Comparison of ENCODE assay signal across 23 cellular contexts in the genomic region with DNA sequence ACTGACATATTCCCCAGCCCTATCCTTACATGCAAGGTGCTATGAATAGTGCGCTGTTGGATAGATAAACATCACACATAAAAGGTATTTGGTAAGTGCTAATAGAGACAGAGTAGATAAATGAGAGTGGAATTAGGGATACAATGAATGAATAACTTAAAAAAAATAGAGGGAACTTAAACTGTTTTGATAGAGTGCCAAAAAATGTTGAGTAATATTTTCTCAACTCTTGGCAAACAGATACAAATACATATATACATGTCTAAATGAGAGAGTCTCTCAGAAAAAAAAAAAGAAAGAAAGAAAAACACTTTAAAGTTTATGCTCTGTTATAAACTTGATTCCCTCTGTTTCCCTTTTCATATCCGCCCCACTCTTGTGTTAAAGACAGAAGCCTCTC.
DNase-seq lines count a peak whose midpoint lies in the region; FAIRE-seq and TF ChIP-seq lines count a peak whose summit lies in the region.
"Had no signal": no experiment of that assay in that cellular context is flagged by ENCODE, and none has a peak within 500 bp of the region (broad histone marks: within the 10 kb centered on the region; RNA-seq: fewer than 3 reads in every experiment).

No MANE protein-coding gene starts in this region.

- H3K4me1 Mint-ChIP-seq in MCF 10A (ENCODE audit: insufficient read depth, unreplicated experiment) (no peaks in the 10 kb centered on the region), endothelial cell (ENCODE audit: unreplicated experiment) (no peaks in the 10 kb centered on the region)
- H3K4me1 Mint-ChIP-seq: CD4-positive, alpha-beta memory T cell had no signal

- H3K36me3 ChIP-seq in mammary epithelial cell (ENCODE audit: insufficient read depth, low read length) = no peaks in the 10 kb centered on the region
- no peaks in the 10 kb centered on the region for H3K36me3 ChIP-seq in adipocyte (ENCODE audit: control insufficient read depth, insufficient read depth, low read length, severe bottlenecking)
- no peaks in the 10 kb centered on the region for H3K36me3 ChIP-seq in smooth muscle cell (ENCODE audit: low read depth)
- H3K36me3 ChIP-seq: MG63, SJCRH30 had no signal

- BruUV-seq in MCF 10A (replicated peaks; lab: Mats Ljungman, UMichigan) = no TSS peak
- BruUV-seq in mammary epithelial cell (replicated peaks; lab: Mats Ljungman, UMichigan) = no TSS peak

- DNase-seq in MCF 10A (ENCODE audit: unreplicated experiment) = peak; percentile 60
- DNase-seq in mammary epithelial cell = no peak
- DNase-seq in adipocyte (ENCODE audit: low read depth) = peak; percentile 77
- peak; percentile 48 for DNase-seq in fibroblast of gingiva (ENCODE audit: low read depth)
- no peak for DNase-seq in smooth muscle cell (lab: John Stamatoyannopoulos, UW; ENCODE audit: unreplicated experiment)
- no peak for DNase-seq in GM12892 (ENCODE audit: insufficient read length)
- DNase-seq in endothelial cell (ENCODE audit: low spot score) = no peak
- no peak for DNase-seq in RKO (ENCODE audit: low spot score)
- DNase-seq: C1 segment of cervical spinal cord; CD4-positive, alpha-beta memory T cell; COR-L47; H9; Kasumi-1; MG63; NCI-H1417; NCI-H187 treated with DMSO at 0.1 percent for 48 hours; NCI-H524 treated with DMSO at 0.1 percent for 48 hours; SJCRH30 had no signal

- in situ Hi-C loops in mammary epithelial cell (cut with MboI; ENCODE audit: low sequenced_read_pairs in 2 of 2) = no loop called here

- H3K79me2 ChIP-seq in mammary epithelial cell (ENCODE audit: insufficient read depth, low read length) = no peaks in the 10 kb centered on the region
- no peaks in the 10 kb centered on the region for H3K79me2 ChIP-seq in smooth muscle cell (ENCODE audit: low read depth)

- H3K9me3 ChIP-seq in mammary epithelial cell (replicated peaks; ENCODE audit: insufficient read depth, low read length) (no peaks in the 10 kb centered on the region), adipocyte (ENCODE audit: control insufficient read depth, low read length) (peaks cover 3% of the 10 kb centered on the region), smooth muscle cell (replicated peaks; ENCODE audit: low read depth) (no peaks in the 10 kb centered on the region)
- H3K9me3 ChIP-seq: MG63, SJCRH30 had no signal

- 27% methylated on average over 2 of the region's 2 CpGs for WGBS in mammary epithelial cell (ENCODE audit: low coverage, missing lambda C conversion rate)
- 87% methylated on average over 2 of the region's 2 CpGs for WGBS in smooth muscle cell (ENCODE audit: low lambda C conversion rate)

- H4K20me1 ChIP-seq in mammary epithelial cell (ENCODE audit: insufficient read depth, low read length) (no peaks in the 10 kb centered on the region), smooth muscle cell (ENCODE audit: low read depth) (no peaks in the 10 kb centered on the region)

- CTCF ChIA-PET in MCF 10A (lab: Yijun Ruan, JAX) (interaction anchor here (0.6 kb wide), 1 partner anchor 1038 kb away, joined by 3 read pairs; no protein-coding TSS in a partner anchor), mammary epithelial cell (lab: Charles Lee; ENCODE audit: low non-redundant PET) (no interaction called here)

- H3K27ac ChIP-seq in mammary epithelial cell (ENCODE audit: insufficient read depth, low read depth, low read length) = no peak overlapping the region
- no peak overlapping the region for H3K27ac ChIP-seq in smooth muscle cell (ENCODE audit: low read depth)
- H3K27ac ChIP-seq: SJCRH30 had no signal

- POLR2A ChIA-PET in MCF 10A (lab: Yijun Ruan, JAX) = no interaction called here

- TF ChIP-seq CTCF in MCF 10A (IDR thresholded peaks at IDR 0.05; ENCODE audit: unreplicated experiment) (no peak), mammary epithelial cell (conservative IDR thresholded peaks at IDR 0.05 in 1 of 2, IDR thresholded peaks at IDR 0.05 in 1 of 2; ENCODE audit: extremely low read depth in 1 of 2, insufficient read depth in 1 of 2, low read depth in 1 of 2, low read length in 2 of 2) (no peak), smooth muscle cell (IDR thresholded peaks at IDR 0.05; ENCODE audit: borderline replicate concordance, insufficient read depth, poor library complexity, severe bottlenecking) (no peak), endothelial cell (IDR thresholded peaks at IDR 0.05; ENCODE audit: unreplicated experiment) (no peak)

- no peaks in the 10 kb centered on the region for H3K27me3 ChIP-seq in mammary epithelial cell (ENCODE audit: insufficient read depth, low read length)
- H3K27me3 ChIP-seq in adipocyte (replicated peaks; ENCODE audit: control insufficient read depth, insufficient read depth, low read length) = no peaks in the 10 kb centered on the region
- no peaks in the 10 kb centered on the region for H3K27me3 ChIP-seq in smooth muscle cell (ENCODE audit: low read depth)
- H3K27me3 ChIP-seq: MG63, SJCRH30 had no signal

- H3K4me3 Mint-ChIP-seq in MCF 10A (ENCODE audit: unreplicated experiment) (no peak overlapping the region), endothelial cell (ENCODE audit: unreplicated experiment) (no peak overlapping the region)
- H3K4me3 Mint-ChIP-seq: CD4-positive, alpha-beta memory T cell; GM23338; H9 had no signal

- H3K9ac ChIP-seq in mammary epithelial cell (ENCODE audit: insufficient read depth, low read length) (no peak overlapping the region), adipocyte (ENCODE audit: low read length) (no peak overlapping the region), smooth muscle cell (ENCODE audit: low read depth) (no peak overlapping the region)

- intact Hi-C loops in MCF 10A (cut with micrococcal nuclease) = no loop called here
- intact Hi-C loops in mammary epithelial cell (cut with micrococcal nuclease) = no loop called here

- H3K27me3 Mint-ChIP-seq in MCF 10A (ENCODE audit: insufficient read depth, unreplicated experiment) (no peaks in the 10 kb centered on the region), endothelial cell (ENCODE audit: unreplicated experiment) (no peaks in the 10 kb centered on the region)
- H3K27me3 Mint-ChIP-seq: CD4-positive, alpha-beta memory T cell had no signal

- no peaks in the 10 kb centered on the region for H3K9me3 Mint-ChIP-seq in MCF 10A (ENCODE audit: unreplicated experiment)
- no peaks in the 10 kb centered on the region for H3K9me3 Mint-ChIP-seq in endothelial cell (ENCODE audit: unreplicated experiment)
- H3K9me3 Mint-ChIP-seq: GM23338 had no signal

- H2AFZ ChIP-seq in mammary epithelial cell (ENCODE audit: low read depth, low read length) (no peak overlapping the region), smooth muscle cell (ENCODE audit: low read depth) (peak overlapping the region; percentile 11)
- H2AFZ ChIP-seq: GM23338 had no signal

- H3K36me3 Mint-ChIP-seq in MCF 10A (ENCODE audit: insufficient read depth, unreplicated experiment) (no peaks in the 10 kb centered on the region), endothelial cell (ENCODE audit: low read depth, unreplicated experiment) (no peaks in the 10 kb centered on the region)
- H3K36me3 Mint-ChIP-seq: CD4-positive, alpha-beta memory T cell had no signal

- H3K4me3 ChIP-seq in mammary epithelial cell (replicated peaks in 1 of 3; ENCODE audit: insufficient read depth in 1 of 3, low read depth in 2 of 3, low read length in 3 of 3) (no peak overlapping the region), adipocyte (ENCODE audit: low read length) (no peak overlapping the region), smooth muscle cell (no peak overlapping the region)
- H3K4me3 ChIP-seq: GM23338, K562, MG63, SJCRH30 had no signal

- H3K27ac Mint-ChIP-seq in MCF 10A (ENCODE audit: low read depth, unreplicated experiment) (no peak overlapping the region), endothelial cell (ENCODE audit: unreplicated experiment) (no peak overlapping the region)
- H3K27ac Mint-ChIP-seq: CD4-positive, alpha-beta memory T cell; GM23338; H9 had no signal

- FAIRE-seq in GM12892 (lab: Jason Lieb, UNC) = no peak
- FAIRE-seq: A204.1, G401.6, HTR-8/SVneo, K562 had no signal

- H3K4me1 ChIP-seq in mammary epithelial cell (ENCODE audit: insufficient read depth, low read length) = no peaks in the 10 kb centered on the region
- H3K4me1 ChIP-seq in adipocyte (ENCODE audit: control insufficient read depth, insufficient read depth, low read length) = no peaks in the 10 kb centered on the region
- no peaks in the 10 kb centered on the region for H3K4me1 ChIP-seq in smooth muscle cell (ENCODE audit: low read depth)
- H3K4me1 ChIP-seq: SJCRH30 had no signal

- dilution Hi-C loops in mammary epithelial cell (cut with HindIII; ENCODE audit: low sequenced_read_pairs) = no loop called here

- no peaks in the 10 kb centered on the region for H3F3A ChIP-seq in smooth muscle cell (ENCODE audit: low read depth)

- no peak for TF ChIP-seq POLR2A in GM12892 (IDR thresholded peaks at IDR 0.05; ENCODE audit: low read depth, low read length)

- H3K4me2 ChIP-seq in mammary epithelial cell (ENCODE audit: insufficient read depth, low read depth, low read length) (no peak overlapping the region), smooth muscle cell (no peak overlapping the region)
- H3K4me2 ChIP-seq: GM23338 had no signal

Comparison
In these comparisons a context has a peak if more than half of its experiments do, and no peak if none do; other contexts are left out.
1. DNase-seq: peak in MCF 10A (single experiment), adipocyte (single experiment) and fibroblast of gingiva (single experiment); none in mammary epithelial cell (single experiment), smooth muscle cell (single experiment), GM12892 (single experiment), endothelial cell (single experiment) and RKO (single experiment).